1 cellular context compared by ENCODE assay signal in genomic region chr17:18225121-18225561, GRCh38.
TF ChIP-seq lines count a peak whose summit lies in the region.

No MANE protein-coding gene starts in this region.

TF ChIP-seq in HEK293, 187 proteins besides CTCF, POLR2A, EP300 and RAD21 (continued from another document):
- no peak for TF ChIP-seq ELK4 (IDR thresholded peaks at IDR 0.05; ENCODE audit: borderline replicate concordance, low read depth, low read length)
- no peak for TF ChIP-seq ZNF175 (tag by site-specific recombination; IDR thresholded peaks at IDR 0.05)
- TF ChIP-seq ZBTB6 (tag by site-specific recombination; IDR thresholded peaks at IDR 0.05): peak; percentile 78; the same call in 1 of the 2 replicates
- TF ChIP-seq ZNF26 (tag by site-specific recombination; IDR thresholded peaks at IDR 0.05): no peak
- TF ChIP-seq, protein P1, sequence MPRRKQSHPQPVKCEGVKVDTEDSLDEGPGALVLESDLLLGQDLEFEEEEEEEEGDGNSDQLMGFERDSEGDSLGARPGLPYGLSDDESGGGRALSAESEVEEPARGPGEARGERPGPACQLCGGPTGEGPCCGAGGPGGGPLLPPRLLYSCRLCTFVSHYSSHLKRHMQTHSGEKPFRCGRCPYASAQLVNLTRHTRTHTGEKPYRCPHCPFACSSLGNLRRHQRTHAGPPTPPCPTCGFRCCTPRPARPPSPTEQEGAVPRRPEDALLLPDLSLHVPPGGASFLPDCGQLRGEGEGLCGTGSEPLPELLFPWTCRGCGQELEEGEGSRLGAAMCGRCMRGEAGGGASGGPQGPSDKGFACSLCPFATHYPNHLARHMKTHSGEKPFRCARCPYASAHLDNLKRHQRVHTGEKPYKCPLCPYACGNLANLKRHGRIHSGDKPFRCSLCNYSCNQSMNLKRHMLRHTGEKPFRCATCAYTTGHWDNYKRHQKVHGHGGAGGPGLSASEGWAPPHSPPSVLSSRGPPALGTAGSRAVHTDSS (tag by site-specific recombination; IDR thresholded peaks at IDR 0.05): no peak
- no peak for TF ChIP-seq ZNF324 (tag by site-specific recombination; IDR thresholded peaks at IDR 0.05)
- peak; percentile 54; the same call in 1 of the 2 replicates for TF ChIP-seq ZNF501 (tag by site-specific recombination; IDR thresholded peaks at IDR 0.05)
- TF ChIP-seq ZFHX2 (tag by site-specific recombination; conservative IDR thresholded peaks at IDR 0.05): 0 out of 2 replicates have a peak, but pooled peaks have one; percentile 35
- TF ChIP-seq ZNF76 (tag by site-specific recombination; IDR thresholded peaks at IDR 0.05; ENCODE audit: borderline replicate concordance, low read depth): peak; percentile 94
- peak; percentile 34; the same call in 1 of the 2 replicates for TF ChIP-seq ZSCAN30 (tag by site-specific recombination; IDR thresholded peaks at IDR 0.05)
- peak; percentile 33 for TF ChIP-seq SP2 (tag by site-specific recombination; IDR thresholded peaks at IDR 0.05)
- 0 out of 2 replicates have a peak, but pooled peaks have one; percentile 15 for TF ChIP-seq KLF1 (tag by site-specific recombination; IDR thresholded peaks at IDR 0.05)
- TF ChIP-seq ZNF768 (tag by site-specific recombination; IDR thresholded peaks at IDR 0.05): no peak
- TF ChIP-seq ZNF416 (tag by site-specific recombination; IDR thresholded peaks at IDR 0.05): no peak
- TF ChIP-seq SP7 (tag by site-specific recombination; IDR thresholded peaks at IDR 0.05): no peak
- TF ChIP-seq ZEB2 (tag by site-specific recombination; IDR thresholded peaks at IDR 0.05): peak; percentile 59
- TF ChIP-seq PBX3 (CRISPR knock-in tag; IDR thresholded peaks at IDR 0.05): peak; percentile 87; the same call in 1 of the 2 replicates
- TF ChIP-seq BCL11B (tag by site-specific recombination; IDR thresholded peaks at IDR 0.05; ENCODE audit: low read depth): no peak
- TF ChIP-seq ZNF555 (tag by site-specific recombination; conservative IDR thresholded peaks at IDR 0.05): no peak
- TF ChIP-seq, protein P2, sequence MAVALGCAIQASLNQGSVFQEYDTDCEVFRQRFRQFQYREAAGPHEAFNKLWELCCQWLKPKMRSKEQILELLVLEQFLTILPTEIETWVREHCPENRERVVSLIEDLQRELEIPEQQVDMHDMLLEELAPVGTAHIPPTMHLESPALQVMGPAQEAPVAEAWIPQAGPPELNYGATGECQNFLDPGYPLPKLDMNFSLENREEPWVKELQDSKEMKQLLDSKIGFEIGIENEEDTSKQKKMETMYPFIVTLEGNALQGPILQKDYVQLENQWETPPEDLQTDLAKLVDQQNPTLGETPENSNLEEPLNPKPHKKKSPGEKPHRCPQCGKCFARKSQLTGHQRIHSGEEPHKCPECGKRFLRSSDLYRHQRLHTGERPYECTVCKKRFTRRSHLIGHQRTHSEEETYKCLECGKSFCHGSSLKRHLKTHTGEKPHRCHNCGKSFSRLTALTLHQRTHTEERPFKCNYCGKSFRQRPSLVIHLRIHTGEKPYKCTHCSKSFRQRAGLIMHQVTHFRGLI (tag by site-specific recombination; IDR thresholded peaks at IDR 0.05): peak; percentile 86; the same call in 1 of the 2 replicates
- 0 out of 2 replicates have a peak, but pooled peaks have one; percentile 26 for TF ChIP-seq ZBTB7A (tag by site-specific recombination; IDR thresholded peaks at IDR 0.05; ENCODE audit: low read depth)
- peak; percentile 82 for TF ChIP-seq ZNF341 (tag by site-specific recombination; IDR thresholded peaks at IDR 0.05; ENCODE audit: low read depth)
- no peak for TF ChIP-seq ZNF239 (tag by site-specific recombination; IDR thresholded peaks at IDR 0.05)
- TF ChIP-seq ZNF600 (tag by site-specific recombination; IDR thresholded peaks at IDR 0.05): peak; percentile 56
- TF ChIP-seq, protein P3, sequence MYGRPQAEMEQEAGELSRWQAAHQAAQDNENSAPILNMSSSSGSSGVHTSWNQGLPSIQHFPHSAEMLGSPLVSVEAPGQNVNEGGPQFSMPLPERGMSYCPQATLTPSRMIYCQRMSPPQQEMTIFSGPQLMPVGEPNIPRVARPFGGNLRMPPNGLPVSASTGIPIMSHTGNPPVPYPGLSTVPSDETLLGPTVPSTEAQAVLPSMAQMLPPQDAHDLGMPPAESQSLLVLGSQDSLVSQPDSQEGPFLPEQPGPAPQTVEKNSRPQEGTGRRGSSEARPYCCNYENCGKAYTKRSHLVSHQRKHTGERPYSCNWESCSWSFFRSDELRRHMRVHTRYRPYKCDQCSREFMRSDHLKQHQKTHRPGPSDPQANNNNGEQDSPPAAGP (tag by site-specific recombination; IDR thresholded peaks at IDR 0.05): no peak
- peak; percentile 98 for TF ChIP-seq ZBTB8A (tag by site-specific recombination; IDR thresholded peaks at IDR 0.05)
- TF ChIP-seq ZBTB20 (tag by site-specific recombination; IDR thresholded peaks at IDR 0.05): peak; percentile 96
- no peak for TF ChIP-seq SCRT2 (tag by site-specific recombination; IDR thresholded peaks at IDR 0.05)
- peak; percentile 53; the same call in 1 of the 2 replicates for TF ChIP-seq ZBTB17 (tag by site-specific recombination; IDR thresholded peaks at IDR 0.05)
- TF ChIP-seq, protein P4, sequence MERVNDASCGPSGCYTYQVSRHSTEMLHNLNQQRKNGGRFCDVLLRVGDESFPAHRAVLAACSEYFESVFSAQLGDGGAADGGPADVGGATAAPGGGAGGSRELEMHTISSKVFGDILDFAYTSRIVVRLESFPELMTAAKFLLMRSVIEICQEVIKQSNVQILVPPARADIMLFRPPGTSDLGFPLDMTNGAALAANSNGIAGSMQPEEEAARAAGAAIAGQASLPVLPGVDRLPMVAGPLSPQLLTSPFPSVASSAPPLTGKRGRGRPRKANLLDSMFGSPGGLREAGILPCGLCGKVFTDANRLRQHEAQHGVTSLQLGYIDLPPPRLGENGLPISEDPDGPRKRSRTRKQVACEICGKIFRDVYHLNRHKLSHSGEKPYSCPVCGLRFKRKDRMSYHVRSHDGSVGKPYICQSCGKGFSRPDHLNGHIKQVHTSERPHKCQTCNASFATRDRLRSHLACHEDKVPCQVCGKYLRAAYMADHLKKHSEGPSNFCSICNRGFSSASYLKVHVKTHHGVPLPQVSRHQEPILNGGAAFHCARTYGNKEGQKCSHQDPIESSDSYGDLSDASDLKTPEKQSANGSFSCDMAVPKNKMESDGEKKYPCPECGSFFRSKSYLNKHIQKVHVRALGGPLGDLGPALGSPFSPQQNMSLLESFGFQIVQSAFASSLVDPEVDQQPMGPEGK (tag by site-specific recombination; IDR thresholded peaks at IDR 0.05): peak; percentile 42; the same call in 1 of the 2 replicates
